ENCODE assay signal across 8 cellular contexts in the genomic region with DNA sequence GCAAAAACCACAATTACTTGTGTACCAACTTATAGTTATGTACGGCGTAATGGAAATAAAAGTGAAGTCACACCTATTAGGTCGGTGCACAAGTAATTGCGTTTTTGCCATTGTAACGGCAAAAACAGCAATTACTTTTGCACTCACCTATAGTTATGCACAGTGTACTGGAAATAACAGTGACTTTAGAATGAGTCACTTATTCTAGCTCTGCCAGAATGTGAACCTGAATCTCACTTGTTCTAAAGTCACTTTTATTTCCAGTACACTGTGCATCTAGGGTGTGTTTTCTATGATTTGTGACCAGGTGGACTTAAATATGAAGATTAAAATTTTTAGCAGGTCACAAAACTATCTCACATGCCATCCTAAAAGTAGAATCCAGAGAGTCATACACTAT.
"Had no signal": no experiment of that assay in that cellular context is flagged by ENCODE, and none has a peak within 500 bp of the region (broad histone marks: within the 10 kb centered on the region; RNA-seq: fewer than 3 reads in every experiment).

No MANE protein-coding gene starts in this region.

- H3K4me1 Mint-ChIP-seq: activated naive CD4-positive, alpha-beta T cell treated with anti-CD3 and anti-CD28 coated beads, Interleukin-2, amount 50 U/mL, for 24 hours; neural crest cell had no signal

- H3K27ac ChIP-seq: dorsolateral prefrontal cortex, ovary, thyroid gland, uterus had no signal

- H3K36me3 Mint-ChIP-seq: activated naive CD4-positive, alpha-beta T cell treated with anti-CD3 and anti-CD28 coated beads, Interleukin-2, amount 50 U/mL, for 24 hours had no signal

- H3K4me3 ChIP-seq: ovary, thyroid gland, uterus had no signal

- H3K9me3 ChIP-seq: ovary, thyroid gland, uterus had no signal

- H3K27ac Mint-ChIP-seq: activated naive CD4-positive, alpha-beta T cell treated with anti-CD3 and anti-CD28 coated beads, Interleukin-2, amount 50 U/mL, for 24 hours; T-helper 2 cell treated with Interferon-gamma antibody and Interleukin-4, amounts not matched to agents 5 μg/mL and 100 μg/mL, for 36 hours had no signal

- H3K27me3 Mint-ChIP-seq: activated naive CD4-positive, alpha-beta T cell treated with anti-CD3 and anti-CD28 coated beads, Interleukin-2, amount 50 U/mL, for 24 hours had no signal

- H3K27me3 ChIP-seq: dorsolateral prefrontal cortex, ovary, thyroid gland, uterus had no signal

- DNase-seq: dorsolateral prefrontal cortex, kidney, ovary, thyroid gland, uterus had no signal

- H3K4me3 Mint-ChIP-seq: activated naive CD4-positive, alpha-beta T cell treated with anti-CD3 and anti-CD28 coated beads, Interleukin-2, amount 50 U/mL, for 24 hours; neural crest cell; T-helper 2 cell treated with Interferon-gamma antibody and Interleukin-4, amounts not matched to agents 5 μg/mL and 100 μg/mL, for 36 hours had no signal

- H3K36me3 ChIP-seq: ovary, thyroid gland, uterus had no signal

- H3K4me1 ChIP-seq: thyroid gland, uterus had no signal

- H3K9me3 Mint-ChIP-seq: activated naive CD4-positive, alpha-beta T cell treated with anti-CD3 and anti-CD28 coated beads, Interleukin-2, amount 50 U/mL, for 24 hours; neural crest cell; T-helper 2 cell treated with Interferon-gamma antibody and Interleukin-4, amounts not matched to agents 5 μg/mL and 100 μg/mL, for 36 hours had no signal
